ENCODE assay signal across 8 cellular contexts in genomic region chr22:39244073-39244495, GRCh38. TPM values are rescaled to one million over a fixed set of nuclear protein-coding genes. Genes with fewer than 3 reads are reported as not detected.
DNase-seq lines count a peak whose midpoint lies in the region; ATAC-seq, FAIRE-seq and TF ChIP-seq lines count a peak whose summit lies in the region.

No MANE protein-coding gene starts in this region.

- peak in 1 of 2 experiments; percentile 23 for DNase-seq in A549 (ENCODE audit: low read depth in 1 of 2, low spot score in 1 of 2)
- DNase-seq in caudate nucleus (lab: John Stamatoyannopoulos, UW), result peak in 1 of 61 donors; percentile 37
- no peak for DNase-seq in NCI-H128 (lab: John Stamatoyannopoulos, UW; ENCODE audit: unreplicated experiment)
- no peak for DNase-seq in SKM-1 treated with dmso at 0.1 percent for 144 hours (lab: John Stamatoyannopoulos, UW; ENCODE audit: unreplicated experiment)
- no peak for DNase-seq in NCI-H2107 treated with DMSO at 0.1 percent for 48 hours (lab: John Stamatoyannopoulos, UW; ENCODE audit: unreplicated experiment)
- no peak for DNase-seq in SKM-1 (lab: John Stamatoyannopoulos, UW; ENCODE audit: unreplicated experiment)

- FAIRE-seq in A549 (lab: Jason Lieb, UNC), result no peak

- TF ChIP-seq CTCF in A549 (IDR thresholded peaks at IDR 0.05), result no peak

- peaks cover 93% of the 10 kb centered on the region for H3K27me3 ChIP-seq in HUES64 (ENCODE audit: insufficient read depth, low read length)
- peaks cover 21% of the 10 kb centered on the region for H3K27me3 ChIP-seq in muscle layer of duodenum (ENCODE audit: low read depth, low read length)

- TF ChIP-seq POLR2A in A549 (IDR thresholded peaks at IDR 0.05; ENCODE audit: low read length), result no peak

- WGBS in A549 (ENCODE audit: missing lambda C conversion rate), result 2% methylated on average over 9 of the region's 39 CpGs
- under 1% methylated on average over 39 of the region's 39 CpGs for WGBS in HUES64

- H3K4me3 ChIP-seq in A549 (peak overlapping the region; percentile 54), HUES64 (ENCODE audit: low read length) (peak overlapping the region; percentile 67), muscle layer of duodenum (ENCODE audit: low read depth in 1 of 2, low read length in 2 of 2) (peak overlapping the region; percentile 30 to 73)

- peak overlapping the region; percentile 70 to 88 for H3K27ac ChIP-seq in A549
- no peak overlapping the region for H3K27ac ChIP-seq in HUES64 (ENCODE audit: low read depth, low read length)
- H3K27ac ChIP-seq in caudate nucleus (ENCODE audit: low read depth, low read length), result peak overlapping the region; percentile 52
- H3K27ac ChIP-seq in muscle layer of duodenum (ENCODE audit: low read length), result no peak overlapping the region

- CTCF ChIA-PET in A549 (lab: Yijun Ruan, JAX), result interaction anchor here (0.8 to 2.6 kb wide), 8 partner anchors 10 to 73 kb away, joined by 3 to 9 read pairs (median 4); no protein-coding TSS in a partner anchor

- POLR2A ChIA-PET in A549 (lab: Yijun Ruan, JAX), result interaction anchor here (0.6 to 1.3 kb wide), 2 partner anchors 48 to 311 kb away, joined by 3 to 4 read pairs; no protein-coding TSS in a partner anchor

- no peaks in the 10 kb centered on the region for H3K36me3 ChIP-seq in HUES64 (ENCODE audit: insufficient read depth, low read length)
- H3K36me3 ChIP-seq in muscle layer of duodenum (ENCODE audit: control insufficient read depth in 1 of 2, insufficient read depth in 2 of 2, low read length in 2 of 2), result no peaks in the 10 kb centered on the region

- peak overlapping the region; percentile 55; the same call in 1 of the 2 replicates for H3K9ac ChIP-seq in HUES64 (ENCODE audit: low read depth, low read length)

- ATAC-seq in A549, result no peak

- H3K4me1 ChIP-seq in A549, result peaks cover 39% of the 10 kb centered on the region
- H3K4me1 ChIP-seq in HUES64 (ENCODE audit: insufficient read depth, low read length), result peaks cover 10% of the 10 kb centered on the region
- peaks cover 0 to 28% of the 10 kb centered on the region in 2 donors for H3K4me1 ChIP-seq in muscle layer of duodenum (ENCODE audit: control insufficient read depth in 1 of 2, insufficient read depth in 2 of 2, low read length in 2 of 2)

- no peak; a peak in 1 of 5 replicates for TF ChIP-seq RAD21 in A549 (conservative IDR thresholded peaks at IDR 0.05 in 1 of 2, IDR thresholded peaks at IDR 0.05 in 1 of 2)

- H3K9me3 ChIP-seq in A549, result no peaks in the 10 kb centered on the region
- H3K9me3 ChIP-seq in HUES64 (ENCODE audit: insufficient read depth, low read depth, low read length), result no peaks in the 10 kb centered on the region
- H3K9me3 ChIP-seq in muscle layer of duodenum (ENCODE audit: control insufficient read depth in 1 of 2, low read length in 2 of 2), result no peaks in the 10 kb centered on the region

- no peak for TF ChIP-seq EP300 in A549 (IDR thresholded peaks at IDR 0.05)

- peak overlapping the region; percentile 99 for H3K4me2 ChIP-seq in A549

TF ChIP-seq in A549, 52 proteins besides CTCF, POLR2A, EP300 and RAD21:
- no peak for TF ChIP-seq HEYL (CRISPR knock-in tag; IDR thresholded peaks at IDR 0.05)
- TF ChIP-seq BHLHE40 (IDR thresholded peaks at IDR 0.05; ENCODE audit: low read depth, low read length), result no peak
- no peak for TF ChIP-seq MAX (IDR thresholded peaks at IDR 0.05)
- no peak for TF ChIP-seq ESRRA (IDR thresholded peaks at IDR 0.05; ENCODE audit: borderline replicate concordance, low read length)
- no peak for TF ChIP-seq CHD4 (IDR thresholded peaks at IDR 0.05; ENCODE audit: borderline replicate concordance)
- TF ChIP-seq EHMT2 (IDR thresholded peaks at IDR 0.05; ENCODE audit: low read depth), result no peak
- no peak for TF ChIP-seq SMC3 (IDR thresholded peaks at IDR 0.05)
- no peak for TF ChIP-seq ELK1 (IDR thresholded peaks at IDR 0.05; ENCODE audit: low read depth, low read length)
- no peak for TF ChIP-seq HDAC2 (IDR thresholded peaks at IDR 0.05)

RNA-seq across cellular contexts. Expression of gene PDGFB, which starts 0.7 kb away (rescaled TPM):
- polyA plus RNA-seq in A549 (2011; rRNA removed), result 4.0 and 4.5 TPM in 2 replicates
- 4.0 and 5.2 TPM in 2 replicates for polyA plus RNA-seq in A549 (2012; cell fraction: cytosol; rRNA removed)
- polyA plus RNA-seq in A549 (2012; cell fraction: nucleus; rRNA removed), result 7.2 and 9.2 TPM in 2 replicates
- 2.1 to 3.3 TPM (median 3.0 TPM) in 3 replicates for polyA plus RNA-seq in A549 (2017; fragmentation: RNase III; extraction: RNeasy Plus Mini Kit Qiagen cat#74134 plus additional on column Dnase treatment)
- 3.2 and 4.7 TPM in 2 replicates for polyA minus RNA-seq in A549 (2011; rRNA and poly(A)+ RNA removed)
- 1.8 TPM for polyA plus RNA-seq in HUES64 (2013, experiment 1 of 2)
- 2.9 TPM for polyA plus RNA-seq in HUES64 (2013, experiment 2 of 2)

Comparison
In these comparisons a context has a peak if more than half of its experiments do, and no peak if none do; other contexts are left out.
1. H3K27ac ChIP-seq: peak in A549 (2 of 2) and caudate nucleus (single experiment); none in HUES64 (single experiment) and muscle layer of duodenum (single experiment).
2. Peak in every context shown above with its lines, with median percentiles within 50 percentile points of each other: H3K4me3 ChIP-seq.